Comparison of ENCODE assay signal across 1 cellular context in the genomic region with DNA sequence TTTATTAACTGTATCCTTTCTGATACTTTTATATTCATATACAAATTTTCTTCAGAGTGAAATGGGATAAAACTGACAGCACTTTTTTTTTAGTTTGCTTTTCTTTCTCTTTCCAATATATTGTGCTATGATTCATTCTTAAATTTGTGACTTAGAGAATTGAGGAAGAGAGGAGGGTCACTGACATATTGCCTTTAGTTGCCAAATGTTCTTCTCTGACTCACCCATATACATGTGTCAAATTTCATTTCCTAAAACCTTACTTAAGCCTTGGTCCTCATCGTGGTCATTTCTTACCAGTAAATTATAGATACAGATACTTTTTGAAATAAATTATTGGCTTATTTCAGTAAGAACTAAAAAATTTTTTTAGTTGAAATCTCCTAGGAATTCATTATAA.
TF ChIP-seq lines count a peak whose summit lies in the region.

No MANE protein-coding gene starts in this region.

TF ChIP-seq in endothelial cell of umbilical vein, 7 proteins besides CTCF, POLR2A, EP300 and RAD21:
- no peak for TF ChIP-seq GATA2 (IDR thresholded peaks at IDR 0.05; ENCODE audit: insufficient read depth, insufficient read length, low read depth, low read length)
- peak; percentile 58 for TF ChIP-seq JUN (IDR thresholded peaks at IDR 0.05; ENCODE audit: borderline replicate concordance, insufficient read depth, insufficient read length, low read depth)
- TF ChIP-seq FOS (IDR thresholded peaks at IDR 0.05; ENCODE audit: borderline replicate concordance, insufficient read depth, low read length) = peak; percentile 81
